In the genomic region with DNA sequence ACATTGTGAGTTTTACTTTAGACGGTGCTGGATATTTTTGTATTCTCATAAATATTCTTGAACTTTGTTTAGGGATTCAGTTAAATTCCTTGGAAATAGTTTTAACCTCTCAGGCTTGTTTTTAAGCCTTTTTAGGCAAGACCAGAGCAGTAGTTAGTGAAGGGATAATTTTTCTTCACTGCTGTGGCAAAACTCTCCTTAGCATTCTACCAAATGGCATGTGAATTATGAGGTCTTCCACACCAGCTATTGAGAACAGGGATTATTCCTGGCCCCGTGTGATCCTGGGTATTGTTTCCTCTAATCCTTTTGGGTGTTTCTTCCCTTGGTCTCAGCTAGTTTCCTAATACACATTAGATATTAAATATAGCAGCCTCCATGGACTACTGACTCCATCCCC, we compare ENCODE assay signal across 1 cellular context.
TF ChIP-seq lines count a peak whose summit lies in the region.

No MANE protein-coding gene starts in this region.

TF ChIP-seq in SK-N-SH, 30 proteins besides CTCF, POLR2A, EP300 and RAD21 (continued from another document):
- TF ChIP-seq, protein P1, sequence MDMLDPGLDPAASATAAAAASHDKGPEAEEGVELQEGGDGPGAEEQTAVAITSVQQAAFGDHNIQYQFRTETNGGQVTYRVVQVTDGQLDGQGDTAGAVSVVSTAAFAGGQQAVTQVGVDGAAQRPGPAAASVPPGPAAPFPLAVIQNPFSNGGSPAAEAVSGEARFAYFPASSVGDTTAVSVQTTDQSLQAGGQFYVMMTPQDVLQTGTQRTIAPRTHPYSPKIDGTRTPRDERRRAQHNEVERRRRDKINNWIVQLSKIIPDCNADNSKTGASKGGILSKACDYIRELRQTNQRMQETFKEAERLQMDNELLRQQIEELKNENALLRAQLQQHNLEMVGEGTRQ (IDR thresholded peaks at IDR 0.05; ENCODE audit: borderline replicate concordance, low read depth, low read length) = no peak
- TF ChIP-seq, protein P2, sequence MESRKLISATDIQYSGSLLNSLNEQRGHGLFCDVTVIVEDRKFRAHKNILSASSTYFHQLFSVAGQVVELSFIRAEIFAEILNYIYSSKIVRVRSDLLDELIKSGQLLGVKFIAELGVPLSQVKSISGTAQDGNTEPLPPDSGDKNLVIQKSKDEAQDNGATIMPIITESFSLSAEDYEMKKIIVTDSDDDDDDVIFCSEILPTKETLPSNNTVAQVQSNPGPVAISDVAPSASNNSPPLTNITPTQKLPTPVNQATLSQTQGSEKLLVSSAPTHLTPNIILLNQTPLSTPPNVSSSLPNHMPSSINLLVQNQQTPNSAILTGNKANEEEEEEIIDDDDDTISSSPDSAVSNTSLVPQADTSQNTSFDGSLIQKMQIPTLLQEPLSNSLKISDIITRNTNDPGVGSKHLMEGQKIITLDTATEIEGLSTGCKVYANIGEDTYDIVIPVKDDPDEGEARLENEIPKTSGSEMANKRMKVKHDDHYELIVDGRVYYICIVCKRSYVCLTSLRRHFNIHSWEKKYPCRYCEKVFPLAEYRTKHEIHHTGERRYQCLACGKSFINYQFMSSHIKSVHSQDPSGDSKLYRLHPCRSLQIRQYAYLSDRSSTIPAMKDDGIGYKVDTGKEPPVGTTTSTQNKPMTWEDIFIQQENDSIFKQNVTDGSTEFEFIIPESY (IDR thresholded peaks at IDR 0.05; ENCODE audit: borderline replicate concordance, low read depth) = no peak
- TF ChIP-seq SIN3A (IDR thresholded peaks at IDR 0.05; ENCODE audit: borderline replicate concordance, low read depth, low read length) (no peak), TEAD4 (IDR thresholded peaks at IDR 0.05; ENCODE audit: borderline replicate concordance, insufficient read depth) (no peak)
